Comparison of ENCODE assay signal across 17 cellular contexts in genomic region chr9:134553061-134553891, GRCh38.
DNase-seq lines count a peak whose midpoint lies in the region; ATAC-seq and TF ChIP-seq lines count a peak whose summit lies in the region.
"Had no signal": no experiment of that assay in that cellular context is flagged by ENCODE, and none has a peak within 500 bp of the region (broad histone marks: within the 10 kb centered on the region; RNA-seq: fewer than 3 reads in every experiment).

No MANE protein-coding gene starts in this region.

- peak overlapping the region; percentile 3 to 76 (median 60); a peak in 20 of 22 replicates for H3K9ac ChIP-seq in BLaER1 treated with 17β-estradiol and CSF1 and Interleukin-3, amounts not matched to agents 10 nM and 100 nM
- H3K9ac ChIP-seq in mesendoderm (ENCODE audit: low read length): no peak overlapping the region

- no peak overlapping the region for H2AK5ac ChIP-seq in mesendoderm (ENCODE audit: low read length)

- peaks cover 39 to 92% (median 86%) of the 10 kb centered on the region in 10 experiments for H3K4me1 ChIP-seq in BLaER1 treated with 17β-estradiol and CSF1 and Interleukin-3, amounts not matched to agents 10 nM and 100 nM
- H3K4me1 ChIP-seq in SJCRH30 (peaks cover 40% of the 10 kb centered on the region), hepatocyte (ENCODE audit: insufficient read depth) (peaks cover 46% of the 10 kb centered on the region), adrenal gland (replicated peaks in 1 of 2) (no peaks in the 10 kb centered on the region), mesendoderm (ENCODE audit: control insufficient read depth, low read depth, low read length) (no peaks in the 10 kb centered on the region)
- H3K4me1 ChIP-seq: testis had no signal

- H3K23ac ChIP-seq in mesendoderm (ENCODE audit: low read length): no peak overlapping the region

- no peak overlapping the region for H3K56ac ChIP-seq in mesendoderm (ENCODE audit: low read length)

- no peaks in the 10 kb centered on the region for H3K9me2 ChIP-seq in hepatocyte (replicated peaks; ENCODE audit: insufficient read depth)

- H3K27ac ChIP-seq in BLaER1 treated with 17β-estradiol and CSF1 and Interleukin-3, amounts not matched to agents 10 nM and 100 nM: peak overlapping the region in 9 of 11 experiments; percentile 69 to 88 (median 79); a peak in 18 of 22 replicates
- peak overlapping the region; percentile 63; the same call in 1 of the 2 replicates for H3K27ac ChIP-seq in SJCRH30
- H3K27ac ChIP-seq in hepatocyte: peak overlapping the region; percentile 68
- H3K27ac ChIP-seq in adrenal gland: no peak overlapping the region
- no peak overlapping the region for H3K27ac ChIP-seq in mesendoderm (ENCODE audit: low read depth, low read length)
- H3K27ac ChIP-seq: testis had no signal

- intact Hi-C loops in posterior vena cava (cut with DNase I) (no loop called here), adrenal gland (cut with DNase I) (no loop called here)

- no peak overlapping the region for H2BK5ac ChIP-seq in mesendoderm (ENCODE audit: low read length)

- no peak overlapping the region for H3K18ac ChIP-seq in mesendoderm (ENCODE audit: low read length)

- H3K36me3 ChIP-seq in BLaER1 treated with 17β-estradiol and CSF1 and Interleukin-3, amounts not matched to agents 10 nM and 100 nM: no peaks in the 10 kb centered on the region
- H3K36me3 ChIP-seq in SJCRH30 (no peaks in the 10 kb centered on the region), hepatocyte (replicated peaks; ENCODE audit: insufficient read depth, low read depth) (no peaks in the 10 kb centered on the region), adrenal gland (replicated peaks in 1 of 2) (no peaks in the 10 kb centered on the region), mesendoderm (ENCODE audit: control insufficient read depth, insufficient read depth, low read length) (no peaks in the 10 kb centered on the region)

- H3K9me3 ChIP-seq in BLaER1 treated with 17β-estradiol and CSF1 and Interleukin-3, amounts not matched to agents 10 nM and 100 nM (replicated peaks in 1 of 11): peaks cover 0 to 10% (median 6%) of the 10 kb centered on the region in 11 experiments; a peak in 12 of 22 replicates
- H3K9me3 ChIP-seq in SJCRH30 (replicated peaks) (no peaks in the 10 kb centered on the region), hepatocyte (ENCODE audit: low read depth) (no peaks in the 10 kb centered on the region), adrenal gland (replicated peaks in 1 of 3) (no peaks in the 10 kb centered on the region)
- H3K9me3 ChIP-seq: testis had no signal

- H2AFZ ChIP-seq in hepatocyte: no peak overlapping the region

- peak overlapping the region in 5 of 10 experiments; percentile 11 to 26 (median 22); a peak in 7 of 20 replicates for H3K4me3 ChIP-seq in BLaER1 treated with 17β-estradiol and CSF1 and Interleukin-3, amounts not matched to agents 10 nM and 100 nM
- no peak overlapping the region for H3K4me3 ChIP-seq in SJCRH30
- no peak overlapping the region for H3K4me3 ChIP-seq in hepatocyte
- H3K4me3 ChIP-seq in adrenal gland: no peak overlapping the region
- no peak overlapping the region for H3K4me3 ChIP-seq in mesendoderm (ENCODE audit: low read length)
- H3K4me3 ChIP-seq: testis had no signal

- H4K5ac ChIP-seq in mesendoderm (ENCODE audit: low read length): no peak overlapping the region

- H3K27me3 ChIP-seq in BLaER1 treated with 17β-estradiol and CSF1 and Interleukin-3, amounts not matched to agents 10 nM and 100 nM: peaks cover 0 to 53% (median 0%) of the 10 kb centered on the region in 11 experiments; a peak in 4 of 22 replicates
- H3K27me3 ChIP-seq in SJCRH30: no peaks in the 10 kb centered on the region
- no peaks in the 10 kb centered on the region for H3K27me3 ChIP-seq in hepatocyte
- peaks cover 3% of the 10 kb centered on the region for H3K27me3 ChIP-seq in adrenal gland
- no peaks in the 10 kb centered on the region for H3K27me3 ChIP-seq in mesendoderm (ENCODE audit: insufficient read depth, low read length, poor library complexity)
- H3K27me3 ChIP-seq: testis had no signal

- no peak for ATAC-seq in GM21515 (IDR thresholded peaks at IDR 0.05; ENCODE audit: unreplicated experiment)
- ATAC-seq: activated CD8-positive, alpha-beta T cell treated with anti-CD3 and anti-CD28 coated beads for 36 hours had no signal

- no peaks in the 10 kb centered on the region for H3K79me1 ChIP-seq in mesendoderm (ENCODE audit: low read length)

- no peak for TF ChIP-seq POLR2A in adrenal gland (IDR thresholded peaks at IDR 0.05)

- H4K20me1 ChIP-seq in BLaER1 treated with 17β-estradiol and CSF1 and Interleukin-3, amounts not matched to agents 10 nM and 100 nM: peaks cover 0 to 30% (median 0%) of the 10 kb centered on the region in 11 experiments; a peak in 2 of 22 replicates
- H4K20me1 ChIP-seq in hepatocyte (ENCODE audit: insufficient read depth, poor library complexity, severe bottlenecking): no peaks in the 10 kb centered on the region

- H2BK15ac ChIP-seq in mesendoderm (replicated peaks; ENCODE audit: low read depth): no peak overlapping the region

- H2BK120ac ChIP-seq in mesendoderm (ENCODE audit: low read depth, low read length): no peak overlapping the region

- H3K4me2 ChIP-seq in BLaER1 treated with 17β-estradiol and CSF1 and Interleukin-3, amounts not matched to agents 10 nM and 100 nM: peak overlapping the region; percentile 76 to 98 (median 96)
- H3K4me2 ChIP-seq in hepatocyte (no peak overlapping the region), mesendoderm (ENCODE audit: low read length) (no peak overlapping the region)

- DNase-seq in SJCRH30 (peak; percentile 77 to 80), hepatocyte (ENCODE audit: low spot score) (no peak), posterior vena cava (ENCODE audit: low spot score) (peak; percentile 82), adrenal gland (no peak), mesendoderm (no peak), NCI-H2171 treated with DMSO at 0.1 percent for 48 hours (lab: John Stamatoyannopoulos, UW) (no peak)
- DNase-seq: activated CD8-positive, alpha-beta T cell treated with anti-CD3 and anti-CD28 coated beads for 36 hours; activated naive CD4-positive, alpha-beta T cell treated with Interleukin-2 at 50 U/mL for 16 hours; activated T-cell treated with anti-CD3 and anti-CD28 coated beads, Interleukin-2, amount 50 U/mL, for 1 hour; effector CD8-positive, alpha-beta T cell; mammary epithelial cell; MV-4-11; NCI-H524; SHP77; testis had no signal

- TF ChIP-seq CTCF in hepatocyte (IDR thresholded peaks at IDR 0.05; ENCODE audit: poor library complexity) (no peak), adrenal gland (IDR thresholded peaks at IDR 0.05) (no peak)

- H3K79me2 ChIP-seq in hepatocyte (no peaks in the 10 kb centered on the region), mesendoderm (ENCODE audit: control insufficient read depth, insufficient read depth, low read length) (no peaks in the 10 kb centered on the region)

- no peak overlapping the region for H3K4ac ChIP-seq in mesendoderm (ENCODE audit: low read depth, low read length)

- no peak overlapping the region for H4K8ac ChIP-seq in mesendoderm (ENCODE audit: low read depth, low read length)

- 78% methylated on average over 26 of the region's 26 CpGs for WGBS in hepatocyte (ENCODE audit: low lambda C conversion rate, missing lambda C conversion rate)
- 76 to 81% (median 77%) methylated on average over 17 to 26 of the region's 26 CpGs for WGBS in adrenal gland, 4 donors
- no CpG with 5 or more reads among the region's 26 CpGs for WGBS in mesendoderm (ENCODE audit: extremely low coverage, insufficient coverage, low lambda C conversion rate)

Comparison
In these comparisons a context has a peak if more than half of its experiments do, and no peak if none do; other contexts are left out.
1. H3K27ac ChIP-seq: peak in BLaER1 treated with 17β-estradiol and CSF1 and Interleukin-3, amounts not matched to agents 10 nM and 100 nM (9 of 11), SJCRH30 (single experiment) and hepatocyte (single experiment); none in adrenal gland (0 of 5) and mesendoderm (single experiment).
2. H3K4me2 ChIP-seq: peak in BLaER1 treated with 17β-estradiol and CSF1 and Interleukin-3, amounts not matched to agents 10 nM and 100 nM (11 of 11); none in hepatocyte (single experiment) and mesendoderm (single experiment).
3. DNase-seq: peak in SJCRH30 (2 of 2) and posterior vena cava (single experiment); none in hepatocyte (single experiment), adrenal gland (0 of 7), mesendoderm (single experiment) and NCI-H2171 treated with DMSO at 0.1 percent for 48 hours (single experiment).